ENCODE assay signal across 8 cellular contexts in genomic region chr20:38692436-38693411, GRCh38. TPM values are rescaled to one million over a fixed set of nuclear protein-coding genes. Genes with fewer than 3 reads are reported as not detected.
DNase-seq lines count a peak whose midpoint lies in the region; ATAC-seq and TF ChIP-seq lines count a peak whose summit lies in the region.

No MANE protein-coding gene starts in this region.

- no peaks in the 10 kb centered on the region for H3K36me3 ChIP-seq in left ventricle myocardium inferior

- peaks cover 66% of the 10 kb centered on the region for H3K27me3 ChIP-seq in left ventricle myocardium inferior (ENCODE audit: low read depth)

- H3K27ac Mint-ChIP-seq in activated T-cell treated with anti-CD3 and anti-CD28 coated beads, Interleukin-2, amount 50 U/mL, for 72 hours: no peak overlapping the region

- no peaks in the 10 kb centered on the region for H3K4me1 Mint-ChIP-seq in activated T-cell treated with anti-CD3 and anti-CD28 coated beads, Interleukin-2, amount 50 U/mL, for 72 hours (ENCODE audit: low read depth)

- H3K4me1 ChIP-seq in left ventricle myocardium inferior: no peaks in the 10 kb centered on the region

- peaks cover 0 to 1% of the 10 kb centered on the region in 2 donors for H3K36me3 Mint-ChIP-seq in activated T-cell treated with anti-CD3 and anti-CD28 coated beads, Interleukin-2, amount 50 U/mL, for 72 hours (ENCODE audit: insufficient read depth in 2 of 2)

- TF ChIP-seq CTCF in GM12865 (IDR thresholded peaks at IDR 0.05; ENCODE audit: insufficient read depth, low read depth, low read length, missing control alignments): no peak
- TF ChIP-seq CTCF in left ventricle myocardium inferior (IDR thresholded peaks at IDR 0.05; ENCODE audit: borderline replicate concordance): no peak

- intact Hi-C loops in left ventricle myocardium inferior (cut with micrococcal nuclease): no loop called here

- H3K9me3 ChIP-seq in left ventricle myocardium inferior (replicated peaks): no peaks in the 10 kb centered on the region

- H3K4me3 ChIP-seq in GM12865 (ENCODE audit: low read depth, low read length) (no peak overlapping the region), left ventricle myocardium inferior (no peak overlapping the region)

- DNase-seq in GM12865 (ENCODE audit: low read depth) (peak; percentile 63), NCI-H460 (ENCODE audit: extremely low read depth, low read depth) (peak; percentile 66), left ventricle myocardium inferior (peak; percentile 20), DMS153 treated with DMSO at 0.1 percent for 48 hours (lab: John Stamatoyannopoulos, UW; ENCODE audit: unreplicated experiment) (no peak)
- DNase-seq in activated T-cell treated with anti-CD3 and anti-CD28 coated beads, Interleukin-2, amount 50 U/mL, for 72 hours: peak; percentile 38 to 43
- peak in 3 of 4 experiments; percentile 16 to 34 (median 25) for DNase-seq in stimulated activated CD4-positive, alpha-beta T cell treated with anti-CD3 and anti-CD28 coated beads, Interleukin-1b, Interleukin-23, amount 100 ng/mL, for 24 hours (ENCODE audit: low read depth in 4 of 4, low spot score in 1 of 4)

- H3K27me3 Mint-ChIP-seq in activated T-cell treated with anti-CD3 and anti-CD28 coated beads, Interleukin-2, amount 50 U/mL, for 72 hours (ENCODE audit: low read depth): peaks cover 36% of the 10 kb centered on the region

- H3K9me3 Mint-ChIP-seq in activated T-cell treated with anti-CD3 and anti-CD28 coated beads, Interleukin-2, amount 50 U/mL, for 72 hours: peaks cover 0 to 2% of the 10 kb centered on the region in 2 donors

- no peak for ATAC-seq in activated T-cell treated with anti-CD3 and anti-CD28 coated beads, Interleukin-2, amount 50 U/mL, for 72 hours (replicated peaks in 1 of 2)
- no peak for ATAC-seq in GM21529 (IDR thresholded peaks at IDR 0.05; ENCODE audit: unreplicated experiment)
- ATAC-seq in GM21515 (IDR thresholded peaks at IDR 0.05; ENCODE audit: unreplicated experiment): no peak

- no peak overlapping the region for H3K4me3 Mint-ChIP-seq in activated T-cell treated with anti-CD3 and anti-CD28 coated beads, Interleukin-2, amount 50 U/mL, for 72 hours

- H3K27ac ChIP-seq in left ventricle myocardium inferior (replicated peaks): no peak overlapping the region

RNA-seq across cellular contexts. Expression of gene SLC32A1, which starts 31.6 kb away (rescaled TPM):
- total RNA-seq in NCI-H460 (2014; rRNA removed; shearing (Covaris generic)): not detected in 2 replicates
- polyA plus RNA-seq in NCI-H460 (2014; cell fraction: nucleus; rRNA removed): not detected in 2 replicates
- under 1 TPM in 1 of 2 donors, not detected in 1; 0.12 TPM for total RNA-seq in activated T-cell treated with anti-CD3 and anti-CD28 coated beads, Interleukin-2, amount 50 U/mL, for 72 hours
- total RNA-seq in left ventricle myocardium inferior: not detected

RNA-seq across cellular contexts. Expression of gene ACTR5, which starts 55.5 kb away (rescaled TPM):
- 6.9 and 8.8 TPM in 2 replicates for total RNA-seq in NCI-H460 (2014; rRNA removed; shearing (Covaris generic))
- polyA plus RNA-seq in NCI-H460 (2014; cell fraction: nucleus; rRNA removed): 22.0 and 26.7 TPM in 2 replicates
- total RNA-seq in activated T-cell treated with anti-CD3 and anti-CD28 coated beads, Interleukin-2, amount 50 U/mL, for 72 hours: 1 to 10 TPM; 8.2 to 8.7 TPM
- 3.1 TPM for total RNA-seq in left ventricle myocardium inferior
